ENCODE assay signal across 38 cellular contexts in the genomic region with DNA sequence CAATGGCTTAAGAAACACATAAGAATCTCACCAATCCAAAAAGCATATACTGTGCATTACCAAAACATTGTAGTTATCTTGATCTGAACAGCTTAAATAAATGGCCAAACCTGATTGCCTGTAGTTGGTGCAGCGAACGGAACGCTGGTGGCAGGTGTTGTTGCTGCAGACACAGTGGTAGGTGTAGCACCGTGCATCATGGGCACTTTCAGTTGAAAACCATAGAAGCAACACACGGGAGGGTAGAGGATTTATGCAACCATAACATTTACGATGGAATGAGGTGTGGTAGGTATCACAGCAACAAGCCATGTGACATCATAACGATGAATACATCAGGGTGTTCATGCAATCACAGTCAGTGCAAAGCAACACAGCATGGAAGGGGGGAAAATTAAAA.
"Had no signal": no experiment of that assay in that cellular context is flagged by ENCODE, and none has a peak within 500 bp of the region (broad histone marks: within the 10 kb centered on the region; RNA-seq: fewer than 3 reads in every experiment).

No MANE protein-coding gene starts in this region.

- H3K4me1 Mint-ChIP-seq: activated naive CD4-positive, alpha-beta T cell treated with anti-CD3 and anti-CD28 coated beads, Interleukin-2, amount 10 ng/mL, durations not matched to agents 7 days and 5 days; activated naive CD4-positive, alpha-beta T cell treated with anti-CD3 and anti-CD28 coated beads, Interleukin-2, amount 50 U/mL, for 24 hours; activated naive CD8-positive, alpha-beta T cell treated with anti-CD3 and anti-CD28 coated beads, Interleukin-2, amount 10 ng/mL, durations not matched to agents 7 days and 5 days; activated T-helper 17 cell treated with anti-CD3 and anti-CD28 coated beads, Interleukin-2, amount 50 U/mL, for 72 hours; brain; central memory CD8-positive, alpha-beta T cell had no signal

- FAIRE-seq: bronchial epithelial cell had no signal

- H3K36me3 Mint-ChIP-seq: activated naive CD4-positive, alpha-beta T cell treated with anti-CD3 and anti-CD28 coated beads, Interleukin-2, amount 50 U/mL, for 72 hours; brain had no signal

- H3K4me1 ChIP-seq: adrenal gland, ascending aorta, body of pancreas, breast epithelium had no signal

- H3K36me3 ChIP-seq: adrenal gland, ascending aorta, brain microvascular endothelial cell, breast epithelium, cardiac muscle cell had no signal

- H3K9me3 ChIP-seq: adrenal gland, ascending aorta, body of pancreas, breast epithelium had no signal

- H3K4me3 ChIP-seq: adrenal gland, ascending aorta, body of pancreas, breast epithelium, cardiac muscle cell had no signal

- DNase-seq: activated effector memory CD4-positive, alpha-beta T cell treated with anti-CD3 and anti-CD28 coated beads, Interleukin-2, amount 50 U/mL, for 16 hours; activated effector memory CD4-positive, alpha-beta T cell treated with Interleukin-2 at 50 U/mL for 16 hours; activated gamma-delta T cell; activated gamma-delta T cell treated with Interleukin-2 at 50 U/mL for 16 hours; activated naive CD4-positive, alpha-beta T cell; activated naive CD4-positive, alpha-beta T cell treated with anti-CD3 and anti-CD28 coated beads for 36 hours; activated naive CD4-positive, alpha-beta T cell treated with anti-CD3 and anti-CD28 coated beads, Interleukin-2, amount 10 ng/mL, durations not matched to agents 7 days and 5 days; activated naive CD4-positive, alpha-beta T cell treated with anti-CD3 and anti-CD28 coated beads, Interleukin-2, amount 50 U/mL, for 16 hours; activated naive CD4-positive, alpha-beta T cell treated with Interleukin-2 at 50 U/mL for 16 hours; activated naive CD8-positive, alpha-beta T cell treated with anti-CD3 and anti-CD28 coated beads for 36 hours; activated naive CD8-positive, alpha-beta T cell treated with anti-CD3 and anti-CD28 coated beads, Interleukin-2, amount 10 ng/mL, durations not matched to agents 7 days and 5 days; activated naive CD8-positive, alpha-beta T cell treated with anti-CD3 and anti-CD28 coated beads, Interleukin-2, amount 50 U/mL, for 24 hours; activated T-cell treated with anti-CD3 and anti-CD28 coated beads, Interleukin-2, amount 50 U/mL, for 1 hour; activated T-cell treated with anti-CD3 and anti-CD28 coated beads, Interleukin-2, amount 50 U/mL, for 24 hours; activated T-cell treated with anti-CD3 and anti-CD28 coated beads, Interleukin-2, amount 50 U/mL, for 4 hours; activated T-cell treated with anti-CD3 and anti-CD28 coated beads, Interleukin-2, amount 50 U/mL, for 48 hours; activated T-cell treated with anti-CD3 and anti-CD28 coated beads, Interleukin-2, amount 50 U/mL, for 72 hours; adrenal gland; amniotic stem cell; amygdala; anterior cingulate cortex; body of pancreas; brain microvascular endothelial cell; caudate nucleus; central memory CD4-positive, alpha-beta T cell; cerebellar nuclear complex had no signal

- H3K4me3 Mint-ChIP-seq: activated naive CD4-positive, alpha-beta T cell treated with anti-CD3 and anti-CD28 coated beads for 36 hours; activated naive CD4-positive, alpha-beta T cell treated with anti-CD3 and anti-CD28 coated beads, Interleukin-2, amount 10 ng/mL, durations not matched to agents 7 days and 5 days; activated naive CD4-positive, alpha-beta T cell treated with anti-CD3 and anti-CD28 coated beads, Interleukin-2, amount 50 U/mL, for 24 hours; activated naive CD8-positive, alpha-beta T cell; activated naive CD8-positive, alpha-beta T cell treated with anti-CD3 and anti-CD28 coated beads for 36 hours; activated naive CD8-positive, alpha-beta T cell treated with anti-CD3 and anti-CD28 coated beads, Interleukin-2, amount 10 ng/mL, durations not matched to agents 7 days and 5 days; activated naive CD8-positive, alpha-beta T cell treated with anti-CD3 and anti-CD28 coated beads, Interleukin-2, amount 50 U/mL, for 24 hours; activated T-cell treated with anti-CD3 and anti-CD28 coated beads, Interleukin-2, amount 50 U/mL, for 24 hours; activated T-cell treated with anti-CD3 and anti-CD28 coated beads, Interleukin-2, amount 50 U/mL, for 4 hours; activated T-cell treated with anti-CD3 and anti-CD28 coated beads, Interleukin-2, amount 50 U/mL, for 72 hours; activated T-helper 1 cell treated with anti-CD3 and anti-CD28 coated beads, Interleukin-12 subunit alpha, Interleukin-12 subunit beta, Interleukin-2, Interleukin-4 antibody, amounts not matched to agents 30 ng/mL and 10 ng/mL and 1 ng/mL, durations not matched to agents 14 hours and 24 hours and 36 hours; activated T-helper 17 cell treated with anti-CD3 and anti-CD28 coated beads, Interleukin-2, amount 50 U/mL, for 72 hours; brain; central memory CD8-positive, alpha-beta T cell had no signal

- H3K27ac Mint-ChIP-seq: activated naive CD4-positive, alpha-beta T cell treated with anti-CD3 and anti-CD28 coated beads for 36 hours; activated naive CD4-positive, alpha-beta T cell treated with anti-CD3 and anti-CD28 coated beads, Interleukin-2, amount 10 ng/mL, durations not matched to agents 7 days and 5 days; activated naive CD4-positive, alpha-beta T cell treated with anti-CD3 and anti-CD28 coated beads, Interleukin-2, amount 50 U/mL, for 24 hours; activated naive CD4-positive, alpha-beta T cell treated with anti-CD3 and anti-CD28 coated beads, Interleukin-2, amount 50 U/mL, for 72 hours; activated naive CD8-positive, alpha-beta T cell; activated naive CD8-positive, alpha-beta T cell treated with anti-CD3 and anti-CD28 coated beads for 36 hours; activated naive CD8-positive, alpha-beta T cell treated with anti-CD3 and anti-CD28 coated beads, Interleukin-2, amount 10 ng/mL, durations not matched to agents 7 days and 5 days; activated naive CD8-positive, alpha-beta T cell treated with anti-CD3 and anti-CD28 coated beads, Interleukin-2, amount 50 U/mL, for 24 hours; activated T-cell treated with anti-CD3 and anti-CD28 coated beads, Interleukin-2, amount 50 U/mL, for 24 hours; activated T-cell treated with anti-CD3 and anti-CD28 coated beads, Interleukin-2, amount 50 U/mL, for 72 hours; activated T-helper 1 cell treated with anti-CD3 and anti-CD28 coated beads, Interleukin-12 subunit alpha, Interleukin-12 subunit beta, Interleukin-2, Interleukin-4 antibody, amounts not matched to agents 30 ng/mL and 10 ng/mL and 1 ng/mL, durations not matched to agents 14 hours and 24 hours and 36 hours; activated T-helper 17 cell treated with anti-CD3 and anti-CD28 coated beads, Interleukin-2, amount 50 U/mL, for 72 hours; activated T-helper 2 cell treated with anti-CD3 and anti-CD28 coated beads, Interferon-gamma antibody, Interleukin-2, Interleukin-4, amounts not matched to agents 10 μg/mL and 5 μg/mL and 100 μg/mL, durations not matched to agents 14 hours and 24 hours and 36 hours; brain had no signal

- ATAC-seq: activated naive CD4-positive, alpha-beta T cell treated with anti-CD3 and anti-CD28 coated beads, Interleukin-2, amount 50 U/mL, for 72 hours; activated naive CD8-positive, alpha-beta T cell treated with anti-CD3 and anti-CD28 coated beads, Interleukin-2, amount 50 U/mL, for 24 hours; activated T-cell treated with anti-CD3 and anti-CD28 coated beads, Interleukin-2, amount 50 U/mL, for 4 hours; activated T-cell treated with anti-CD3 and anti-CD28 coated beads, Interleukin-2, amount 50 U/mL, for 72 hours; activated T-helper 17 cell treated with anti-CD3 and anti-CD28 coated beads, Interleukin-2, amount 50 U/mL, for 72 hours; body of pancreas had no signal

- H3K9me3 Mint-ChIP-seq: activated naive CD4-positive, alpha-beta T cell treated with anti-CD3 and anti-CD28 coated beads for 36 hours; activated naive CD4-positive, alpha-beta T cell treated with anti-CD3 and anti-CD28 coated beads, Interleukin-2, amount 10 ng/mL, durations not matched to agents 7 days and 5 days; activated naive CD4-positive, alpha-beta T cell treated with anti-CD3 and anti-CD28 coated beads, Interleukin-2, amount 50 U/mL, for 24 hours; activated naive CD4-positive, alpha-beta T cell treated with anti-CD3 and anti-CD28 coated beads, Interleukin-2, amount 50 U/mL, for 72 hours; activated naive CD8-positive, alpha-beta T cell treated with anti-CD3 and anti-CD28 coated beads for 36 hours; activated naive CD8-positive, alpha-beta T cell treated with anti-CD3 and anti-CD28 coated beads, Interleukin-2, amount 10 ng/mL, durations not matched to agents 7 days and 5 days; activated naive CD8-positive, alpha-beta T cell treated with anti-CD3 and anti-CD28 coated beads, Interleukin-2, amount 50 U/mL, for 24 hours; activated T-cell treated with anti-CD3 and anti-CD28 coated beads, Interleukin-2, amount 50 U/mL, for 24 hours; activated T-cell treated with anti-CD3 and anti-CD28 coated beads, Interleukin-2, amount 50 U/mL, for 4 hours; activated T-cell treated with anti-CD3 and anti-CD28 coated beads, Interleukin-2, amount 50 U/mL, for 72 hours; activated T-helper 1 cell treated with anti-CD3 and anti-CD28 coated beads, Interleukin-12 subunit alpha, Interleukin-12 subunit beta, Interleukin-2, Interleukin-4 antibody, amounts not matched to agents 30 ng/mL and 10 ng/mL and 1 ng/mL, durations not matched to agents 14 hours and 24 hours and 36 hours; activated T-helper 17 cell treated with anti-CD3 and anti-CD28 coated beads, Interleukin-2, amount 50 U/mL, for 72 hours; activated T-helper 2 cell treated with anti-CD3 and anti-CD28 coated beads, Interferon-gamma antibody, Interleukin-2, Interleukin-4, amounts not matched to agents 10 μg/mL and 5 μg/mL and 100 μg/mL, durations not matched to agents 14 hours and 24 hours and 36 hours; brain; central memory CD8-positive, alpha-beta T cell had no signal

- H3K27me3 ChIP-seq: adrenal gland, ascending aorta, body of pancreas, brain microvascular endothelial cell, cardiac muscle cell had no signal

- H3K27me3 Mint-ChIP-seq: activated naive CD4-positive, alpha-beta T cell treated with anti-CD3 and anti-CD28 coated beads, Interleukin-2, amount 10 ng/mL, durations not matched to agents 7 days and 5 days; activated naive CD4-positive, alpha-beta T cell treated with anti-CD3 and anti-CD28 coated beads, Interleukin-2, amount 50 U/mL, for 24 hours; activated naive CD8-positive, alpha-beta T cell; activated naive CD8-positive, alpha-beta T cell treated with anti-CD3 and anti-CD28 coated beads for 36 hours; activated naive CD8-positive, alpha-beta T cell treated with anti-CD3 and anti-CD28 coated beads, Interleukin-2, amount 10 ng/mL, durations not matched to agents 7 days and 5 days; activated naive CD8-positive, alpha-beta T cell treated with anti-CD3 and anti-CD28 coated beads, Interleukin-2, amount 50 U/mL, for 24 hours; activated T-helper 17 cell treated with anti-CD3 and anti-CD28 coated beads, Interleukin-2, amount 50 U/mL, for 72 hours; brain; central memory CD8-positive, alpha-beta T cell had no signal

- H3K27ac ChIP-seq: adrenal gland, ascending aorta, body of pancreas, brain microvascular endothelial cell, breast epithelium, cardiac muscle cell had no signal
